17 cellular contexts compared by ENCODE assay signal in the genomic region with DNA sequence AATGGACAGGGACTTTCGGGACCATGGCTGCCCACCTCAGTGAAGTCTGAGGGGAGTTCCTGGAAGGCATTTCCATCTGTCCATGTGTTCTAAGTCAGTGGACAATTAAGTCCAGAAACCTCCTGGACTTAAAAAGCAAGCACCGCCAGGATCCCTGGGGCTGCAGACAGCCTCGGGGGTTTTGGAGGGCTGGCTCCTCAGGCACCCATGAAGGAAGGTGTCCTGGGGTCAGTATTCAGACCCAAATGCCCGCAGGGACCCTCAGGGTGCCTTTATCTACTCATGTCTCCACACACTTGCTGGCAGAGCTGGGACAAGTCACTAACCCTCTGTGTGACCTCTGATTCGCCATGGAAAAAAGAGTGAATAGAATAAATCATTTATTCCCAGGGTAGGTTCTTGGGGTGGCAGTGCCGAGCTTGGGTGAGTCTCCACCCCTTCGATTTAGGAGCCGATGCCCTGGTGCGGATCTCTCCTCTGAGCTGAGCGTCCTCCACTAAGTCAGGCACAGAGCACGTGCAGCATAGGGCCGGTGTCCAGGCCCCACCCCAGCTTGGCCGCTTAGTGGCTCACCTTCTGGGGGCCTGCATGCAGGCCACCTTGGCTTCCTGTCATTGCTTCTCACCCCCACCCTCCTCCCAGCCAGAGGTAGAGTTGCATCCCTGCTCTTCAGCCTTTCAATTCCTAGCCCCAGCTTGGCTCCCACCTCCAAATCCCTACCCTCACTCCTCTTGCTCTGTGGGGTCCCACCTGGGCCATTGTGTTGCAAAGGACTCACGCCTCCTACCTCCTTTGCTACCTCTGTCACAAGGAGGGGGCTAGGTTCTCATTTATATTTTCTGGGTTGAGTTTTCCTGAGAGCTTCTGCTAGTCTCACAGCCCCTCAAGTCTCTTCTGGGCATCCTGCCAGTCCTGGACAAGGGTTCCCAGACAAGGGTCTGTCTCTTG. TPM values are rescaled to one million over a fixed set of nuclear protein-coding genes. Genes with fewer than 3 reads are reported as not detected.
DNase-seq lines count a peak whose midpoint lies in the region; ATAC-seq, FAIRE-seq and TF ChIP-seq lines count a peak whose summit lies in the region.
"Had no signal": no experiment of that assay in that cellular context is flagged by ENCODE, and none has a peak within 500 bp of the region (broad histone marks: within the 10 kb centered on the region; RNA-seq: fewer than 3 reads in every experiment).

No MANE protein-coding gene starts in this region.

- no peak overlapping the region for H3K9ac ChIP-seq in H9 (ENCODE audit: extremely low read depth, insufficient read length, low read length)
- H3K9ac ChIP-seq in K562 (ENCODE audit: insufficient read depth in 1 of 2, low read depth in 2 of 2, low read length in 2 of 2) = peak overlapping the region in 1 of 2 experiments; percentile 46; a peak in 2 of 4 replicates
- H3K9ac ChIP-seq: KMS-11 had no signal

- no peaks in the 10 kb centered on the region for H3K27me3 ChIP-seq in CD4-positive, alpha-beta memory T cell (ENCODE audit: insufficient read depth, low read length)
- no peaks in the 10 kb centered on the region for H3K27me3 ChIP-seq in H9 (ENCODE audit: insufficient read depth, low read length)
- no peaks in the 10 kb centered on the region for H3K27me3 ChIP-seq in K562 (ENCODE audit: control insufficient read depth in 2 of 2, insufficient read depth in 2 of 2, low read length in 2 of 2)
- no peaks in the 10 kb centered on the region for H3K27me3 ChIP-seq in naive thymus-derived CD4-positive, alpha-beta T cell (ENCODE audit: control insufficient read depth in 2 of 2, insufficient read depth in 2 of 2, low read length in 2 of 2)
- H3K27me3 ChIP-seq in right atrium auricular region = no peaks in the 10 kb centered on the region
- H3K27me3 ChIP-seq: gastroesophageal sphincter had no signal

- TF ChIP-seq CTCF in H9 (conservative IDR thresholded peaks at IDR 0.05) = no peak
- TF ChIP-seq CTCF in K562 (IDR thresholded peaks at IDR 0.05 in 2 of 3, conservative IDR thresholded peaks at IDR 0.05 in 1 of 3; ENCODE audit: insufficient read depth in 2 of 3, low read depth in 1 of 3, low read length in 3 of 3) = no peak
- no peak for TF ChIP-seq CTCF in right atrium auricular region (IDR thresholded peaks at IDR 0.05)

- ATAC-seq in K562 = no peak
- no peak for ATAC-seq in naive thymus-derived CD4-positive, alpha-beta T cell
- ATAC-seq: gastroesophageal sphincter had no signal

- no peaks in the 10 kb centered on the region for H3K9me3 Mint-ChIP-seq in CD4-positive, alpha-beta memory T cell
- no peaks in the 10 kb centered on the region for H3K9me3 Mint-ChIP-seq in H9
- H3K9me3 Mint-ChIP-seq in naive thymus-derived CD4-positive, alpha-beta T cell = no peaks in the 10 kb centered on the region
- H3K9me3 Mint-ChIP-seq: activated naive CD4-positive, alpha-beta T cell treated with anti-CD3 and anti-CD28 coated beads, Interleukin-2, amount 10 ng/mL, durations not matched to agents 7 days and 5 days had no signal

- H3K79me2 ChIP-seq in H9 (ENCODE audit: insufficient read depth, low read length) (peaks cover 9% of the 10 kb centered on the region; the same call in 1 of the 2 replicates), K562 (ENCODE audit: control insufficient read depth, insufficient read depth, low read length) (peaks cover 97% of the 10 kb centered on the region)

- no peak for TF ChIP-seq EP300 in K562 (IDR thresholded peaks at IDR 0.05; ENCODE audit: low read length)

- H4K8ac ChIP-seq in H9 (replicated peaks; ENCODE audit: insufficient read length, low read depth, low read length) = no peak overlapping the region

- H3K4me1 ChIP-seq in CD4-positive, alpha-beta memory T cell (ENCODE audit: insufficient read depth, low read length) = peaks cover 54% of the 10 kb centered on the region
- H3K4me1 ChIP-seq in H9 (ENCODE audit: insufficient read depth, low read length) (peaks cover 21% of the 10 kb centered on the region), K562 (replicated peaks in 1 of 2; ENCODE audit: control insufficient read depth in 2 of 2, insufficient read depth in 2 of 2, low read length in 2 of 2) (peaks cover 18 to 26% of the 10 kb centered on the region in 2 experiments; a peak in 4 of 5 replicates), right atrium auricular region (peaks cover 0 to 35% of the 10 kb centered on the region in 2 donors)
- H3K4me1 ChIP-seq in naive thymus-derived CD4-positive, alpha-beta T cell (ENCODE audit: control insufficient read depth in 2 of 2, insufficient read depth in 2 of 2, low read length in 2 of 2) = peaks cover 39 to 54% of the 10 kb centered on the region in 2 donors

- POLR2A ChIA-PET in CD4-positive, alpha-beta memory T cell (lab: Charles Lee; ENCODE audit: partially characterized antibody) = interaction anchor here (0.6 to 18.6 kb wide), 4 partner anchors 8 to 19 kb away, joined by 3 to 394 read pairs (median 5); partner anchors contain the start of gene SLC6A6
- POLR2A ChIA-PET in K562 (lab: Yijun Ruan, JAX) = interaction anchor here (0.6 to 1.8 kb wide), 4 partner anchors 9 to 20 kb away, joined by 3 to 7 read pairs (median 4); partner anchors contain the start of gene SLC6A6
- POLR2A ChIA-PET in naive thymus-derived CD4-positive, alpha-beta T cell (lab: Charles Lee) = interaction anchor here (0.6 to 0.7 kb wide), 2 partner anchors 10 to 29 kb away, joined by 3 read pairs; no protein-coding TSS in a partner anchor

- H3K27me3 Mint-ChIP-seq in CD4-positive, alpha-beta memory T cell = no peaks in the 10 kb centered on the region
- no peaks in the 10 kb centered on the region for H3K27me3 Mint-ChIP-seq in H9 (ENCODE audit: low read depth)
- no peaks in the 10 kb centered on the region for H3K27me3 Mint-ChIP-seq in naive thymus-derived CD4-positive, alpha-beta T cell
- H3K27me3 Mint-ChIP-seq: activated naive CD4-positive, alpha-beta T cell treated with anti-CD3 and anti-CD28 coated beads, Interleukin-2, amount 10 ng/mL, durations not matched to agents 7 days and 5 days had no signal

- H3K4me1 Mint-ChIP-seq in CD4-positive, alpha-beta memory T cell = peaks cover 45 to 67% (median 57%) of the 10 kb centered on the region in 4 donors
- H3K4me1 Mint-ChIP-seq in H9 = peaks cover 69 to 84% of the 10 kb centered on the region in 2 experiments
- H3K4me1 Mint-ChIP-seq in naive thymus-derived CD4-positive, alpha-beta T cell = peaks cover 40 to 56% (median 50%) of the 10 kb centered on the region in 7 donors

- peak overlapping the region in 3 of 8 donors; percentile 8 to 39 (median 18) for H3K4me3 Mint-ChIP-seq in CD4-positive, alpha-beta memory T cell
- H3K4me3 Mint-ChIP-seq in H9 = peak overlapping the region; percentile 24 to 59
- H3K4me3 Mint-ChIP-seq in naive thymus-derived CD4-positive, alpha-beta T cell = peak overlapping the region in 1 of 10 donors; percentile 15
- H3K4me3 Mint-ChIP-seq: activated naive CD4-positive, alpha-beta T cell treated with anti-CD3 and anti-CD28 coated beads, Interleukin-2, amount 10 ng/mL, durations not matched to agents 7 days and 5 days had no signal

- peaks cover 4% of the 10 kb centered on the region for H3K79me1 ChIP-seq in H9 (ENCODE audit: insufficient read depth, low read depth, low read length, poor library complexity, severe bottlenecking)

- intact Hi-C loops in CD4-positive, alpha-beta memory T cell (cut with micrococcal nuclease) = no loop called here
- intact Hi-C loops in K562 (cut with micrococcal nuclease) = no loop called here
- intact Hi-C loops in naive thymus-derived CD4-positive, alpha-beta T cell (cut with micrococcal nuclease) = no loop called here

- H3K23me2 ChIP-seq in H9 (ENCODE audit: insufficient read length, low read depth, low read length, poor library complexity, severe bottlenecking) = no peaks in the 10 kb centered on the region

- no peak overlapping the region for H2BK15ac ChIP-seq in H9 (ENCODE audit: low read depth, low read length)

- H3K4me2 ChIP-seq in H9 (ENCODE audit: insufficient read depth, insufficient read length, low read length) = peak overlapping the region; percentile 7
- no peak overlapping the region for H3K4me2 ChIP-seq in K562 (ENCODE audit: insufficient read depth, low read length)
- H3K4me2 ChIP-seq: KMS-11 had no signal

- H2BK20ac ChIP-seq in H9 (ENCODE audit: low read depth, low read length, poor library complexity, severe bottlenecking) = no peak overlapping the region

- H3K18ac ChIP-seq in H9 (ENCODE audit: insufficient read length, low read depth, low read length) = no peak overlapping the region

- CTCF ChIA-PET in CD4-positive, alpha-beta memory T cell (lab: Charles Lee; ENCODE audit: partially characterized antibody) = interaction anchor here (1.0 to 2.1 kb wide), 3 partner anchors 10 to 45 kb away, joined by 3 to 12 read pairs (median 7); partner anchors contain the start of gene SLC6A6
- CTCF ChIA-PET in K562 (lab: Yijun Ruan, JAX; ENCODE audit: low intra/inter-chr PET ratio) = no interaction called here
- CTCF ChIA-PET in naive thymus-derived CD4-positive, alpha-beta T cell (lab: Charles Lee) = interaction anchor here (0.6 to 1.0 kb wide), 2 partner anchors 36 to 1052 kb away, joined by 3 to 4 read pairs; no protein-coding TSS in a partner anchor

- peak overlapping the region; percentile 97 to 100 (median 100) for H3K27ac Mint-ChIP-seq in CD4-positive, alpha-beta memory T cell
- peak overlapping the region; percentile 74 to 87 (median 86); a peak in 6 of 7 replicates for H3K27ac Mint-ChIP-seq in H9
- peak overlapping the region in 8 of 9 donors; percentile 2 to 99 (median 56) for H3K27ac Mint-ChIP-seq in naive thymus-derived CD4-positive, alpha-beta T cell
- H3K27ac Mint-ChIP-seq: activated naive CD4-positive, alpha-beta T cell treated with anti-CD3 and anti-CD28 coated beads, Interleukin-2, amount 10 ng/mL, durations not matched to agents 7 days and 5 days had no signal

- H2AK5ac ChIP-seq in H9 (ENCODE audit: insufficient read length, low read length) = no peak overlapping the region

- no peak overlapping the region for H2BK12ac ChIP-seq in H9 (ENCODE audit: insufficient read length, low read depth, low read length)

- no peak overlapping the region for H2BK5ac ChIP-seq in H9 (ENCODE audit: insufficient read length, low read length)

- H4K5ac ChIP-seq in H9 (ENCODE audit: insufficient read length, low read depth, low read length) = no peak overlapping the region

- TF ChIP-seq POLR2A in K562 (conservative IDR thresholded peaks at IDR 0.05) = no peak

- no peak overlapping the region for H3K4ac ChIP-seq in H9 (ENCODE audit: low read depth, low read length)

- H4K91ac ChIP-seq in H9 (ENCODE audit: insufficient read length, low read depth, low read length) = no peak overlapping the region

- in situ Hi-C loops in K562 (cut with MboI) = no loop called here

- peaks cover 2 to 26% of the 10 kb centered on the region in 2 donors for H3K36me3 Mint-ChIP-seq in CD4-positive, alpha-beta memory T cell
- H3K36me3 Mint-ChIP-seq in H9 (ENCODE audit: insufficient read depth in 1 of 3, low read depth in 3 of 3) = peaks cover 16 to 28% (median 18%) of the 10 kb centered on the region in 3 experiments
- H3K36me3 Mint-ChIP-seq in naive thymus-derived CD4-positive, alpha-beta T cell = peaks cover 0 to 12% (median 6%) of the 10 kb centered on the region in 5 donors

- H2AFZ ChIP-seq in H9 (ENCODE audit: low read length) (no peak overlapping the region), K562 (ENCODE audit: low read depth, low read length) (no peak overlapping the region)

- peaks cover 10% of the 10 kb centered on the region for H3K36me3 ChIP-seq in CD4-positive, alpha-beta memory T cell (ENCODE audit: insufficient read depth, low read length)
- H3K36me3 ChIP-seq in K562 (ENCODE audit: control insufficient read depth, insufficient read depth, low read length) (peaks cover 98% of the 10 kb centered on the region), right atrium auricular region (peaks cover 7% of the 10 kb centered on the region)
- peaks cover 0 to 6% (median 0%) of the 10 kb centered on the region in 3 experiments for H3K36me3 ChIP-seq in naive thymus-derived CD4-positive, alpha-beta T cell (ENCODE audit: control insufficient read depth in 2 of 3, insufficient read depth in 3 of 3, low read length in 3 of 3)

- H3K14ac ChIP-seq in H9 (ENCODE audit: insufficient read depth, low read length) = no peak overlapping the region

- no peak overlapping the region for H3K56ac ChIP-seq in H9 (ENCODE audit: insufficient read length, low read depth, low read length)

- BruUV-seq in K562 (replicated peaks; lab: Mats Ljungman, UMichigan) = no TSS peak

- TF ChIP-seq RAD21 in K562 (CRISPR knock-in tag; conservative IDR thresholded peaks at IDR 0.05 in 1 of 2, IDR thresholded peaks at IDR 0.05 in 1 of 2) = no peak

- H3K27ac ChIP-seq in CD4-positive, alpha-beta memory T cell (ENCODE audit: low read depth, low read length) = no peak overlapping the region
- H3K27ac ChIP-seq in H9 (ENCODE audit: insufficient read length, low read depth, low read length) (no peak overlapping the region), K562 (ENCODE audit: extremely low read depth, low read depth, low read length) (peak overlapping the region; percentile 15; the same call in 1 of the 3 replicates), right atrium auricular region (no peak overlapping the region)
- H3K27ac ChIP-seq in naive thymus-derived CD4-positive, alpha-beta T cell (ENCODE audit: low read depth, low read length) = no peak overlapping the region
- H3K27ac ChIP-seq: gastroesophageal sphincter, KMS-11 had no signal

- H4K20me1 ChIP-seq in H9 (ENCODE audit: control insufficient read depth, insufficient read depth, insufficient read length) (no peaks in the 10 kb centered on the region), K562 (replicated peaks; ENCODE audit: control insufficient read depth, insufficient read depth, low read length) (peaks cover 23% of the 10 kb centered on the region; the same call in 1 of the 2 replicates)

- WGBS in H9 (ENCODE audit: extremely low coverage, insufficient read length, low lambda C conversion rate) = no CpG with 5 or more reads among the region's 14 CpGs
- WGBS in K562 (ENCODE audit: insufficient coverage, low coverage, missing lambda C conversion rate) = 91% methylated on average over 14 of the region's 14 CpGs

- DNase-seq in CD4-positive, alpha-beta memory T cell = peak in 1 of 5 donors; percentile 16
- DNase-seq in H9 = peak; percentile 84
- DNase-seq in K562 (ENCODE audit: extremely low read depth in 1 of 4, low spot score in 3 of 4) = no peak
- DNase-seq in naive thymus-derived CD4-positive, alpha-beta T cell = no peak
- DNase-seq in AG08395 (ENCODE audit: low spot score) = no peak
- DNase-seq in right atrium auricular region (ENCODE audit: low spot score) = no peak
- no peak for DNase-seq in NCI-H187 treated with DMSO at 0.1 percent for 48 hours (lab: John Stamatoyannopoulos, UW)
- DNase-seq: activated CD4-positive, alpha-beta T cell treated with anti-CD3 and anti-CD28 coated beads, Interleukin-2, amount 50 U/mL, for 1 hour; activated naive CD4-positive, alpha-beta T cell treated with anti-CD3 and anti-CD28 coated beads, Interleukin-2, amount 10 ng/mL, durations not matched to agents 7 days and 5 days; C1 segment of cervical spinal cord; NCI-H1694; NCI-H524 treated with DMSO at 0.1 percent for 48 hours; stimulated activated CD4-positive, alpha-beta T cell treated with anti-CD3 and anti-CD28 coated beads, Interleukin-2, amount 100 ng/mL, for 24 hours had no signal

- H2BK120ac ChIP-seq in H9 (ENCODE audit: low read depth, low read length, poor library complexity, severe bottlenecking) = no peak overlapping the region

- no peak for FAIRE-seq in K562 (lab: Jason Lieb, UNC)
- FAIRE-seq: endometrium, urothelium cell line had no signal

- no peak overlapping the region for H3K4me3 ChIP-seq in CD4-positive, alpha-beta memory T cell (ENCODE audit: low read length in 2 of 2)
- H3K4me3 ChIP-seq in K562 (no peak overlapping the region), right atrium auricular region (no peak overlapping the region)
- no peak overlapping the region for H3K4me3 ChIP-seq in naive thymus-derived CD4-positive, alpha-beta T cell (ENCODE audit: low read length)
- H3K4me3 ChIP-seq: gastroesophageal sphincter had no signal

- no peaks in the 10 kb centered on the region for H3K9me3 ChIP-seq in CD4-positive, alpha-beta memory T cell (ENCODE audit: control insufficient read depth in 1 of 2, low read length in 2 of 2)
- H3K9me3 ChIP-seq in H9 (ENCODE audit: control insufficient read depth, low read depth, low read length) (no peaks in the 10 kb centered on the region), K562 (replicated peaks; ENCODE audit: control insufficient read depth, insufficient read depth, low read depth, low read length) (no peaks in the 10 kb centered on the region), right atrium auricular region (no peaks in the 10 kb centered on the region)
- H3K9me3 ChIP-seq in naive thymus-derived CD4-positive, alpha-beta T cell (ENCODE audit: control insufficient read depth in 2 of 3, low read length in 3 of 3) = no peaks in the 10 kb centered on the region
- H3K9me3 ChIP-seq: gastroesophageal sphincter had no signal

- H3T11ph ChIP-seq in H9 (ENCODE audit: low read length) = no peak overlapping the region

- no peaks in the 10 kb centered on the region for H3K9me1 ChIP-seq in K562 (ENCODE audit: control insufficient read depth, insufficient read depth, low read length)

- H3K23ac ChIP-seq in H9 (ENCODE audit: insufficient read length, low read depth, low read length) = no peak overlapping the region

RNA-seq across cellular contexts. Expression of gene SLC6A6, which starts 19.9 kb away (rescaled TPM):
- total RNA-seq in CD4-positive, alpha-beta memory T cell = 10 to 100 TPM; 50.6 to 51.8 TPM
- polyA plus RNA-seq in CD4-positive, alpha-beta memory T cell = 1 to 10 TPM; 3.8 to 8.8 TPM
- total RNA-seq in H9 (2021) (70.8 and 72.6 TPM in 2 replicates), K562 (2014; rRNA removed) (106 and 223 TPM in 2 replicates), K562 (2014; rRNA removed; fragmentation: Illumina TruSeq; extraction: Trizol) (79.6 and 90.2 TPM in 2 replicates), K562 (2015; rRNA removed; fragmentation: Illumina TruSeq; extraction: Trizol) (91.9 and 93.2 TPM in 2 replicates), K562 (2021) (194 and 203 TPM in 2 replicates), right atrium auricular region (10 to 100 TPM; 81.5 to 85.9 TPM)
- 361 and 756 TPM in 2 replicates for total RNA-seq in K562 (2011; cell fraction: chromatin; rRNA removed; ENCODE audit: low replicate concordance)
- total RNA-seq in K562 (2011; cell fraction: nucleolus; rRNA removed) = 315 and 326 TPM in 2 replicates
- 358 and 388 TPM in 2 replicates for total RNA-seq in K562 (2011; cell fraction: nucleoplasm; rRNA removed)
- polyA plus RNA-seq in K562 (2011; rRNA removed) (71.4 and 100 TPM in 2 replicates), K562 (2014; fragmentation: Illumina TruSeq; extraction: Trizol) (121 and 139 TPM in 2 replicates), K562 (2014; fragmentation: Nextera tagmentation; extraction: Ambion mirVana) (10 to 100 TPM; 12.3 to 14.8 TPM), K562 (2014; rRNA removed) (111 and 129 TPM in 2 replicates)
- 56.5 and 73.9 TPM in 2 replicates for polyA plus RNA-seq in K562 (2011; cell fraction: cytosol; rRNA removed)
- polyA plus RNA-seq in K562 (2011; cell fraction: nucleus; rRNA removed) = 434 and 457 TPM in 2 replicates
- 52.3 and 64.9 TPM in 2 replicates for polyA plus RNA-seq in K562 (2012)
- 75.5 and 106 TPM in 2 replicates for polyA minus RNA-seq in K562 (2011; rRNA and poly(A)+ RNA removed)
- polyA minus RNA-seq in K562 (2011; cell fraction: cytosol; rRNA and poly(A)+ RNA removed) = 40.8 and 83.0 TPM in 2 replicates
- polyA minus RNA-seq in K562 (2011; cell fraction: nucleus; rRNA and poly(A)+ RNA removed) = 138 and 192 TPM in 2 replicates
- total RNA-seq in naive thymus-derived CD4-positive, alpha-beta T cell = 10 to 100 TPM; 34.5 to 87.5 (median 35.6) TPM
- 1 to 10 TPM; 3.0 to 3.2 TPM for polyA plus RNA-seq in naive thymus-derived CD4-positive, alpha-beta T cell
